18 cellular contexts compared by ENCODE assay signal in genomic region chr3:139134678-139135372, GRCh38.
"Had no signal": no experiment of that assay in that cellular context is flagged by ENCODE, and none has a peak within 500 bp of the region (broad histone marks: within the 10 kb centered on the region; RNA-seq: fewer than 3 reads in every experiment).

No MANE protein-coding gene starts in this region.

- H3K4me1 ChIP-seq: colonic mucosa, gastroesophageal sphincter, heart left ventricle, left lung, upper lobe of right lung had no signal

- ATAC-seq: activated CD8-positive, alpha-beta T cell treated with anti-CD3 and anti-CD28 coated beads, Interleukin-2, amount 10 ng/mL, durations not matched to agents 7 days and 5 days; body of pancreas; gastroesophageal sphincter; heart left ventricle; left lung; stimulated activated naive B cell treated with anti-CD40 and anti-IgM and Interleukin-4, amounts not matched to agents 10 μg/mL and 1 μg/mL and 100 μg/mL, for 72 hours; upper lobe of right lung had no signal

- H3K9me3 ChIP-seq: body of pancreas, colonic mucosa, gastroesophageal sphincter, heart left ventricle, left lung, thoracic aorta, upper lobe of right lung had no signal

- DNase-seq: activated CD4-positive, alpha-beta T cell treated with anti-CD3 and anti-CD28 coated beads for 48 hours; activated CD4-positive, CD25-positive, alpha-beta regulatory T cell; activated CD8-positive, alpha-beta T cell treated with anti-CD3 and anti-CD28 coated beads, Interleukin-2, amount 10 ng/mL, durations not matched to agents 7 days and 5 days; activated naive CD4-positive, alpha-beta T cell treated with Interleukin-2 at 50 U/mL for 16 hours; activated naive CD8-positive, alpha-beta T cell treated with anti-CD3 and anti-CD28 coated beads, Interleukin-2, amount 10 ng/mL, durations not matched to agents 7 days and 5 days; activated T-cell treated with anti-CD3 and anti-CD28 coated beads, Interleukin-2, amount 50 U/mL, for 24 hours; body of pancreas; colonic mucosa; endodermal cell; heart left ventricle; left lung; occipital lobe; posterior cingulate gyrus; retina; stimulated activated naive B cell treated with anti-CD40 and anti-IgM and Interleukin-4, amounts not matched to agents 10 μg/mL and 1 μg/mL and 100 μg/mL, for 72 hours; upper lobe of right lung had no signal

- H3K27me3 ChIP-seq: body of pancreas, colonic mucosa, gastroesophageal sphincter, heart left ventricle, left lung, upper lobe of right lung had no signal

- H3K36me3 ChIP-seq: colonic mucosa, gastroesophageal sphincter, heart left ventricle, left lung, thoracic aorta, upper lobe of right lung had no signal

- H3K27ac ChIP-seq: body of pancreas, colonic mucosa, gastroesophageal sphincter, heart left ventricle, left lung, thoracic aorta, upper lobe of right lung had no signal

- H3K4me3 ChIP-seq: body of pancreas, colonic mucosa, gastroesophageal sphincter, heart left ventricle, left lung, thoracic aorta, upper lobe of right lung had no signal
